Comparison of ENCODE assay signal across 1 cellular context in the genomic region with DNA sequence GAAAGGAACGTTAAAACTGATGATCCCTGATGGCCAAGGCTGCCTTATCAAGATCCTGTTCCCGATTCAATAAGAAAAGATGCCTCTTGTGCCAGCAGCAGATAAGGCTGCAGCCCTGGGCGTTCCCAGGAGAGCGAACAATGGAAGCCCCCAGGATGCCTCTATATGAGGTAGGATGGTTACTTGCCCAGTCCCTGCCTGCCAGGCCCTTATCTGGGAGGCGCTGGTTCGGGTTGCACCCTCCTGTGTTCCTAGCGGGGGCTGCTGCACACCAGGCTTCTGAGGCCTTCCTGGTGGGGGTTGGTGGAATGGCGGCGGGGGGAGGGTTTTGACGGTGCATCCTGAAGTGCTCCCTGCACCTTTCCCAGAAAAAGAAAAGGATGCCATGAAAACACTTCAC.
TF ChIP-seq lines count a peak whose summit lies in the region.

No MANE protein-coding gene starts in this region.

TF ChIP-seq in WTC11, 78 proteins besides CTCF, POLR2A, EP300 and RAD21 (continued from another document):
- TF ChIP-seq, protein P1, sequence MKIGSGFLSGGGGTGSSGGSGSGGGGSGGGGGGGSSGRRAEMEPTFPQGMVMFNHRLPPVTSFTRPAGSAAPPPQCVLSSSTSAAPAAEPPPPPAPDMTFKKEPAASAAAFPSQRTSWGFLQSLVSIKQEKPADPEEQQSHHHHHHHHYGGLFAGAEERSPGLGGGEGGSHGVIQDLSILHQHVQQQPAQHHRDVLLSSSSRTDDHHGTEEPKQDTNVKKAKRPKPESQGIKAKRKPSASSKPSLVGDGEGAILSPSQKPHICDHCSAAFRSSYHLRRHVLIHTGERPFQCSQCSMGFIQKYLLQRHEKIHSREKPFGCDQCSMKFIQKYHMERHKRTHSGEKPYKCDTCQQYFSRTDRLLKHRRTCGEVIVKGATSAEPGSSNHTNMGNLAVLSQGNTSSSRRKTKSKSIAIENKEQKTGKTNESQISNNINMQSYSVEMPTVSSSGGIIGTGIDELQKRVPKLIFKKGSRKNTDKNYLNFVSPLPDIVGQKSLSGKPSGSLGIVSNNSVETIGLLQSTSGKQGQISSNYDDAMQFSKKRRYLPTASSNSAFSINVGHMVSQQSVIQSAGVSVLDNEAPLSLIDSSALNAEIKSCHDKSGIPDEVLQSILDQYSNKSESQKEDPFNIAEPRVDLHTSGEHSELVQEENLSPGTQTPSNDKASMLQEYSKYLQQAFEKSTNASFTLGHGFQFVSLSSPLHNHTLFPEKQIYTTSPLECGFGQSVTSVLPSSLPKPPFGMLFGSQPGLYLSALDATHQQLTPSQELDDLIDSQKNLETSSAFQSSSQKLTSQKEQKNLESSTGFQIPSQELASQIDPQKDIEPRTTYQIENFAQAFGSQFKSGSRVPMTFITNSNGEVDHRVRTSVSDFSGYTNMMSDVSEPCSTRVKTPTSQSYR (CRISPR knock-in tag; IDR thresholded peaks at IDR 0.05) = no peak
- TF ChIP-seq FOXP1 (CRISPR knock-in tag; IDR thresholded peaks at IDR 0.05; ENCODE audit: borderline replicate concordance) (no peak), MYBL2 (CRISPR knock-in tag; IDR thresholded peaks at IDR 0.05) (no peak), ZNF423 (CRISPR knock-in tag; IDR thresholded peaks at IDR 0.05) (peak; percentile 28; the same call in 1 of the 2 replicates)
TF ChIP-seq in WTC11: peak in this region for 1.
